Comparison of ENCODE assay signal across 20 cellular contexts in genomic region chr18:60740313-60740712, GRCh38.
DNase-seq lines count a peak whose midpoint lies in the region; ATAC-seq and TF ChIP-seq lines count a peak whose summit lies in the region.
"Had no signal": no experiment of that assay in that cellular context is flagged by ENCODE, and none has a peak within 500 bp of the region (broad histone marks: within the 10 kb centered on the region; RNA-seq: fewer than 3 reads in every experiment).

No MANE protein-coding gene starts in this region.

- no peaks in the 10 kb centered on the region for H4K20me1 ChIP-seq in mammary epithelial cell (ENCODE audit: insufficient read depth, low read length)

- H3K23ac ChIP-seq in neuronal stem cell (ENCODE audit: low read depth, low read length, poor library complexity), result no peak overlapping the region

- CTCF ChIA-PET in mammary epithelial cell (lab: Charles Lee; ENCODE audit: low non-redundant PET) (no interaction called here), MCF 10A (lab: Yijun Ruan, JAX) (interaction anchor here (0.6 to 1.4 kb wide), 2 partner anchors 15 to 55 kb away, joined by 3 read pairs; no protein-coding TSS in a partner anchor)

- no peak overlapping the region for H3K27ac Mint-ChIP-seq in MCF 10A (ENCODE audit: low read depth, unreplicated experiment)
- no peak overlapping the region for H3K27ac Mint-ChIP-seq in chondrocyte (ENCODE audit: unreplicated experiment)
- H3K27ac Mint-ChIP-seq: CD4-positive, CD25-positive, alpha-beta regulatory T cell; CD8-positive, alpha-beta memory T cell had no signal

- no peak overlapping the region for H3K9ac ChIP-seq in mammary epithelial cell (ENCODE audit: insufficient read depth, low read length)
- no peak overlapping the region for H3K9ac ChIP-seq in neuronal stem cell (ENCODE audit: low read depth, low read length, poor library complexity)
- H3K9ac ChIP-seq: GM23248 had no signal

- no peak overlapping the region for H3K4me3 Mint-ChIP-seq in MCF 10A (ENCODE audit: unreplicated experiment)
- no peak overlapping the region for H3K4me3 Mint-ChIP-seq in chondrocyte (ENCODE audit: unreplicated experiment)
- H3K4me3 Mint-ChIP-seq: CD4-positive, CD25-positive, alpha-beta regulatory T cell; CD8-positive, alpha-beta memory T cell had no signal

- H3K4me2 ChIP-seq in mammary epithelial cell (ENCODE audit: insufficient read depth, low read depth, low read length) (no peak overlapping the region), neuronal stem cell (ENCODE audit: insufficient read depth, low read length, poor library complexity, severe bottlenecking) (no peak overlapping the region)

- H2BK5ac ChIP-seq in neuronal stem cell (ENCODE audit: low read length), result no peak overlapping the region

- BruUV-seq in mammary epithelial cell (replicated peaks; lab: Mats Ljungman, UMichigan), result no TSS peak
- BruUV-seq in MCF 10A (replicated peaks; lab: Mats Ljungman, UMichigan), result no TSS peak

- TF ChIP-seq CTCF in mammary epithelial cell (conservative IDR thresholded peaks at IDR 0.05 in 1 of 2, IDR thresholded peaks at IDR 0.05 in 1 of 2; ENCODE audit: extremely low read depth in 1 of 2, insufficient read depth in 1 of 2, low read depth in 1 of 2, low read length in 2 of 2), result no peak
- no peak for TF ChIP-seq CTCF in MCF 10A (IDR thresholded peaks at IDR 0.05; ENCODE audit: unreplicated experiment)
- TF ChIP-seq CTCF in chondrocyte (IDR thresholded peaks at IDR 0.05), result no peak
- TF ChIP-seq CTCF in right atrium auricular region (IDR thresholded peaks at IDR 0.05), result no peak
- no peak for TF ChIP-seq CTCF in foreskin fibroblast (IDR thresholded peaks at IDR 0.05; ENCODE audit: low read depth, low read length)

- no peak overlapping the region for H2BK12ac ChIP-seq in neuronal stem cell (ENCODE audit: low read length)

- H3K9me3 ChIP-seq in mammary epithelial cell (replicated peaks; ENCODE audit: insufficient read depth, low read length) (no peaks in the 10 kb centered on the region), neuronal stem cell (replicated peaks in 1 of 2; ENCODE audit: control insufficient read depth in 2 of 2, insufficient read depth in 1 of 2, low read depth in 1 of 2, low read length in 2 of 2) (no peaks in the 10 kb centered on the region), aorta (ENCODE audit: control insufficient read depth, low read length) (no peaks in the 10 kb centered on the region), right atrium auricular region (no peaks in the 10 kb centered on the region)
- H3K9me3 ChIP-seq: BE2C had no signal

- no peak overlapping the region for H3K4ac ChIP-seq in neuronal stem cell (ENCODE audit: low read length)

- H3K27me3 ChIP-seq in mammary epithelial cell (ENCODE audit: insufficient read depth, low read length) (no peaks in the 10 kb centered on the region), neuronal stem cell (ENCODE audit: control insufficient read depth in 3 of 3, insufficient read depth in 3 of 3, low read depth in 1 of 3, low read length in 3 of 3) (no peaks in the 10 kb centered on the region), aorta (ENCODE audit: control insufficient read depth in 1 of 2, insufficient read depth in 2 of 2, low read length in 1 of 2) (no peaks in the 10 kb centered on the region), right atrium auricular region (no peaks in the 10 kb centered on the region)
- H3K27me3 ChIP-seq: BE2C had no signal

- H3K27ac ChIP-seq in mammary epithelial cell (ENCODE audit: insufficient read depth, low read depth, low read length) (no peak overlapping the region), neuronal stem cell (replicated peaks; ENCODE audit: low read length) (no peak overlapping the region), aorta (ENCODE audit: low read depth in 1 of 2, low read length in 2 of 2) (no peak overlapping the region), right atrium auricular region (no peak overlapping the region)
- H3K27ac ChIP-seq: GM23248 had no signal

- H4K8ac ChIP-seq in neuronal stem cell (ENCODE audit: low read depth, low read length), result no peak overlapping the region

- H2BK120ac ChIP-seq in neuronal stem cell (ENCODE audit: low read depth, low read length), result no peak overlapping the region

- peak overlapping the region; percentile 33 for H3K18ac ChIP-seq in neuronal stem cell (ENCODE audit: low read length)

- H3K4me1 ChIP-seq in mammary epithelial cell (ENCODE audit: insufficient read depth, low read length), result no peaks in the 10 kb centered on the region
- no peaks in the 10 kb centered on the region for H3K4me1 ChIP-seq in neuronal stem cell (ENCODE audit: control insufficient read depth in 2 of 2, insufficient read depth in 1 of 2, low read depth in 1 of 2, low read length in 2 of 2)
- H3K4me1 ChIP-seq in aorta (ENCODE audit: control insufficient read depth in 1 of 2, insufficient read depth in 2 of 2, low read length in 2 of 2), result no peaks in the 10 kb centered on the region
- H3K4me1 ChIP-seq in right atrium auricular region, result no peaks in the 10 kb centered on the region
- H3K4me1 ChIP-seq: BE2C had no signal

- H2BK15ac ChIP-seq in neuronal stem cell (ENCODE audit: low read length), result no peak overlapping the region

- H3K36me3 ChIP-seq in mammary epithelial cell (ENCODE audit: insufficient read depth, low read length) (no peaks in the 10 kb centered on the region), neuronal stem cell (replicated peaks in 1 of 2; ENCODE audit: control insufficient read depth in 2 of 2, insufficient read depth in 2 of 2, low read length in 2 of 2) (no peaks in the 10 kb centered on the region), aorta (ENCODE audit: control insufficient read depth in 1 of 2, insufficient read depth in 2 of 2, low read length in 1 of 2) (no peaks in the 10 kb centered on the region), right atrium auricular region (no peaks in the 10 kb centered on the region)
- H3K36me3 ChIP-seq: BE2C had no signal

- no peak overlapping the region for H4K91ac ChIP-seq in neuronal stem cell (ENCODE audit: low read depth, low read length, poor library complexity)

- peak; percentile 29 for ATAC-seq in aorta (ENCODE audit: low FRiP score)
- ATAC-seq: GM12878 had no signal

- DNase-seq in mammary epithelial cell (no peak), MCF 10A (ENCODE audit: unreplicated experiment) (no peak), chondrocyte (ENCODE audit: low spot score) (peak; percentile 52), neuronal stem cell (ENCODE audit: low spot score) (no peak), aorta (no peak), right atrium auricular region (ENCODE audit: low spot score) (no peak), foreskin fibroblast (no peak), NCI-H2171 (lab: John Stamatoyannopoulos, UW) (no peak)
- DNase-seq: 8988T; BE2C; C1 segment of cervical spinal cord; CD4-positive, CD25-positive, alpha-beta regulatory T cell; CD8-positive, alpha-beta memory T cell; COR-L47; DMS 273 treated with DMSO at 0.1 percent for 48 hours; DMS53; DND-41; HCEC 1CT had no signal

- H3K9me3 Mint-ChIP-seq in MCF 10A (ENCODE audit: unreplicated experiment), result no peaks in the 10 kb centered on the region
- no peaks in the 10 kb centered on the region for H3K9me3 Mint-ChIP-seq in chondrocyte (ENCODE audit: low read depth)
- H3K9me3 Mint-ChIP-seq: CD4-positive, CD25-positive, alpha-beta regulatory T cell had no signal

- H2AFZ ChIP-seq in mammary epithelial cell (ENCODE audit: low read depth, low read length) (peak overlapping the region; percentile 35), neuronal stem cell (ENCODE audit: low read length) (no peak overlapping the region)
- H2AFZ ChIP-seq: GM23248 had no signal

- H3K4me3 ChIP-seq in mammary epithelial cell (replicated peaks in 1 of 3; ENCODE audit: insufficient read depth in 1 of 3, low read depth in 2 of 3, low read length in 3 of 3) (no peak overlapping the region), neuronal stem cell (ENCODE audit: low read length in 2 of 2) (no peak overlapping the region), aorta (ENCODE audit: low read length in 2 of 2) (no peak overlapping the region), right atrium auricular region (no peak overlapping the region), foreskin fibroblast (ENCODE audit: low read depth in 1 of 2, low read length in 2 of 2) (no peak overlapping the region)
- H3K4me3 ChIP-seq: GM12878, GM23248 had no signal

- POLR2A ChIA-PET in MCF 10A (lab: Yijun Ruan, JAX), result no interaction called here

- no peaks in the 10 kb centered on the region for H3K36me3 Mint-ChIP-seq in MCF 10A (ENCODE audit: insufficient read depth, unreplicated experiment)
- H3K36me3 Mint-ChIP-seq in chondrocyte (ENCODE audit: low read depth), result no peaks in the 10 kb centered on the region
- H3K36me3 Mint-ChIP-seq: CD4-positive, CD25-positive, alpha-beta regulatory T cell; CD8-positive, alpha-beta memory T cell had no signal

- dilution Hi-C loops in mammary epithelial cell (cut with HindIII; ENCODE audit: low sequenced_read_pairs), result no loop called here

- in situ Hi-C loops in mammary epithelial cell (cut with MboI; ENCODE audit: low sequenced_read_pairs in 2 of 2), result no loop called here

- no peak overlapping the region for H3K14ac ChIP-seq in neuronal stem cell (ENCODE audit: low read length)

- no peak overlapping the region for H2AK5ac ChIP-seq in neuronal stem cell (ENCODE audit: low read depth, low read length)

- H3K79me2 ChIP-seq in mammary epithelial cell (ENCODE audit: insufficient read depth, low read length), result no peaks in the 10 kb centered on the region

- H3K4me1 Mint-ChIP-seq in MCF 10A (ENCODE audit: insufficient read depth, unreplicated experiment), result no peaks in the 10 kb centered on the region
- no peaks in the 10 kb centered on the region for H3K4me1 Mint-ChIP-seq in chondrocyte (ENCODE audit: low read depth)
- H3K4me1 Mint-ChIP-seq: CD4-positive, CD25-positive, alpha-beta regulatory T cell; CD8-positive, alpha-beta memory T cell had no signal

- 39% methylated on average over 6 of the region's 8 CpGs for WGBS in mammary epithelial cell (ENCODE audit: low coverage, missing lambda C conversion rate)
- WGBS in neuronal stem cell (ENCODE audit: extremely low coverage in 2 of 2, insufficient read length in 2 of 2, insufficient replicate concordance in 1 of 2), 2 donors, result no CpG with 5 or more reads among the region's 8 CpGs
- 82 to 83% methylated on average over 8 of the region's 8 CpGs for WGBS in aorta, 2 donors

- intact Hi-C loops in mammary epithelial cell (cut with micrococcal nuclease), result no loop called here
- intact Hi-C loops in MCF 10A (cut with micrococcal nuclease), result no loop called here
- intact Hi-C loops in aorta (cut with DNase I), result no loop called here

- H3K79me1 ChIP-seq in neuronal stem cell (ENCODE audit: low read depth, low read length), result no peaks in the 10 kb centered on the region

- H3K27me3 Mint-ChIP-seq in MCF 10A (ENCODE audit: insufficient read depth, unreplicated experiment) (peaks cover 81% of the 10 kb centered on the region), chondrocyte (ENCODE audit: low read depth) (peaks cover 6% of the 10 kb centered on the region)
- H3K27me3 Mint-ChIP-seq: CD4-positive, CD25-positive, alpha-beta regulatory T cell; CD8-positive, alpha-beta memory T cell had no signal
